ENCODE assay signal across 8 cellular contexts in the genomic region with DNA sequence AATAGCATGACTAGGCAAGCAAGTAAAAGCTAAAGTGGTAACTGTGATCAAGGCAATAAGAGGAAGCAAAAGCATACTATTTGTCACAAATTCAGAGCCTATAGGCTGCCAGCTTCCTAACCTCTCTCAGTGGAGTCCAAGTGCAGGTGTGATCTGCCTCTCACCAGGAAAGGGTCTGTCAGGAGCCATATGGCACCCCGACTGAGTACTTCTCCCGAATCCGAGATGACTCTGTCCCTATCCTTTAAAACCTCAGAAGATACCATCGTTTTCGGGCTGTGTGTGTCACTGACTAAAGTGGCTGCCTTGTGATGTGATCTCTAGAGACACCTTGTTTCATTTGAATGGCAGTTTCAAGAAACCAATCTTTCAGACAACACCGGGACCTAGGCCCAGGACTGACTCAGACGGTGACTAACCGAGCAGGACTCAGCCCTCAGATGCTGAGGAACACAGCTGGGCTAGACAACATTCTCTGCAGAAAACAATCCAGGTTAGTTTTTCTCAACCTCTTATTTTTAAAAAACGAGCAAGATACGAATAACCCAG.
DNase-seq lines count a peak whose midpoint lies in the region; ATAC-seq and TF ChIP-seq lines count a peak whose summit lies in the region.

No MANE protein-coding gene starts in this region.

- ATAC-seq in HG03342 (IDR thresholded peaks at IDR 0.05; ENCODE audit: unreplicated experiment), result peak; percentile 58
- peak; percentile 83 for ATAC-seq in activated CD8-positive, alpha-beta T cell treated with anti-CD3 and anti-CD28 coated beads for 36 hours
- peak; percentile 49 for ATAC-seq in gastroesophageal sphincter

- POLR2A ChIA-PET in activated CD8-positive, alpha-beta T cell treated with anti-CD3 and anti-CD28 coated beads for 36 hours (lab: Charles Lee), result interaction anchor here (0.9 kb wide), 1 partner anchor 28 kb away, joined by 3 read pairs; no protein-coding TSS in a partner anchor

- no peak for TF ChIP-seq EP300 in gastroesophageal sphincter (IDR thresholded peaks at IDR 0.05)

- H3K27ac ChIP-seq in gastroesophageal sphincter (peak overlapping the region; percentile 68 to 83 (median 80)), WERI-Rb-1 (no peak overlapping the region)

- intact Hi-C loops in activated CD8-positive, alpha-beta T cell treated with anti-CD3 and anti-CD28 coated beads for 36 hours (cut with micrococcal nuclease), result loop anchor here (5.0 to 10.0 kb wide), 2 partner anchors 45 to 188 kb away; no protein-coding TSS in a partner anchor

- CTCF ChIA-PET in activated CD8-positive, alpha-beta T cell treated with anti-CD3 and anti-CD28 coated beads for 36 hours (lab: Charles Lee), result interaction anchor here (0.7 to 1.9 kb wide), 8 partner anchors 13 to 186 kb away, joined by 3 to 8 read pairs (median 4); a partner anchor contains a TSS

- peak; percentile 82 for DNase-seq in AG08395 (ENCODE audit: low spot score)
- DNase-seq in activated CD8-positive, alpha-beta T cell treated with anti-CD3 and anti-CD28 coated beads for 36 hours, result peak; percentile 66
- peak; percentile 68 for DNase-seq in stimulated activated CD8-positive, alpha-beta memory T cell treated with anti-CD3 and anti-CD28 coated beads, Interleukin-4, amount 100 ng/mL, for 48 hours
- no peak for DNase-seq in WERI-Rb-1
- no peak for DNase-seq in AML-193 (lab: John Stamatoyannopoulos, UW)

- peaks cover 0 to 26% of the 10 kb centered on the region in 2 donors for H3K36me3 ChIP-seq in gastroesophageal sphincter
- peaks cover 50% of the 10 kb centered on the region for H3K36me3 ChIP-seq in WERI-Rb-1

- H3K36me3 Mint-ChIP-seq in activated CD8-positive, alpha-beta T cell treated with anti-CD3 and anti-CD28 coated beads for 36 hours (ENCODE audit: low read depth), result peaks cover 60% of the 10 kb centered on the region

- H3K27me3 Mint-ChIP-seq in activated CD8-positive, alpha-beta T cell treated with anti-CD3 and anti-CD28 coated beads for 36 hours, result no peaks in the 10 kb centered on the region

- H3K9me3 ChIP-seq in gastroesophageal sphincter, result no peaks in the 10 kb centered on the region
- no peaks in the 10 kb centered on the region for H3K9me3 ChIP-seq in WERI-Rb-1 (ENCODE audit: severe bottlenecking)

- 28 to 44% methylated on average over 7 of the region's 10 CpGs for WGBS in gastroesophageal sphincter (ENCODE audit: low coverage in 1 of 2), 2 donors

- TF ChIP-seq POLR2A in GM19099 (IDR thresholded peaks at IDR 0.05; ENCODE audit: extremely low read depth, insufficient read length, low read depth) (peak; percentile 47), gastroesophageal sphincter (IDR thresholded peaks at IDR 0.05) (no peak)

- peaks cover 21 to 71% (median 29%) of the 10 kb centered on the region in 3 donors for H3K4me1 ChIP-seq in gastroesophageal sphincter

- peak overlapping the region; percentile 81 for H3K27ac Mint-ChIP-seq in activated CD8-positive, alpha-beta T cell treated with anti-CD3 and anti-CD28 coated beads for 36 hours

- no peaks in the 10 kb centered on the region for H3K9me3 Mint-ChIP-seq in activated CD8-positive, alpha-beta T cell treated with anti-CD3 and anti-CD28 coated beads for 36 hours

- no peak overlapping the region for H3K4me3 Mint-ChIP-seq in activated CD8-positive, alpha-beta T cell treated with anti-CD3 and anti-CD28 coated beads for 36 hours

- H3K4me3 ChIP-seq in gastroesophageal sphincter, result no peak overlapping the region
- no peak overlapping the region for H3K4me3 ChIP-seq in WERI-Rb-1 (ENCODE audit: low read depth, low read length)

- TF ChIP-seq CTCF in activated CD8-positive, alpha-beta T cell treated with anti-CD3 and anti-CD28 coated beads for 36 hours (IDR thresholded peaks at IDR 0.05), result no peak
- TF ChIP-seq CTCF in gastroesophageal sphincter (IDR thresholded peaks at IDR 0.05) (peak in 1 of 4 experiments; percentile 3), WERI-Rb-1 (IDR thresholded peaks at IDR 0.05; ENCODE audit: low read depth, low read length) (no peak)

- H3K27me3 ChIP-seq in gastroesophageal sphincter (no peaks in the 10 kb centered on the region), WERI-Rb-1 (ENCODE audit: insufficient read depth, low read depth, severe bottlenecking) (no peaks in the 10 kb centered on the region)

- peaks cover 35% of the 10 kb centered on the region for H3K4me1 Mint-ChIP-seq in activated CD8-positive, alpha-beta T cell treated with anti-CD3 and anti-CD28 coated beads for 36 hours (ENCODE audit: low read depth)

Comparison
In these comparisons a context has a peak if more than half of its experiments do, and no peak if none do; other contexts are left out.
1. DNase-seq: peak in AG08395 (single experiment), activated CD8-positive, alpha-beta T cell treated with anti-CD3 and anti-CD28 coated beads for 36 hours (single experiment) and stimulated activated CD8-positive, alpha-beta memory T cell treated with anti-CD3 and anti-CD28 coated beads, Interleukin-4, amount 100 ng/mL, for 48 hours (single experiment); none in WERI-Rb-1 (single experiment) and AML-193 (0 of 2).
2. Peak in every context shown above with its lines, with median percentiles within 50 percentile points of each other: ATAC-seq.